In the genomic region with DNA sequence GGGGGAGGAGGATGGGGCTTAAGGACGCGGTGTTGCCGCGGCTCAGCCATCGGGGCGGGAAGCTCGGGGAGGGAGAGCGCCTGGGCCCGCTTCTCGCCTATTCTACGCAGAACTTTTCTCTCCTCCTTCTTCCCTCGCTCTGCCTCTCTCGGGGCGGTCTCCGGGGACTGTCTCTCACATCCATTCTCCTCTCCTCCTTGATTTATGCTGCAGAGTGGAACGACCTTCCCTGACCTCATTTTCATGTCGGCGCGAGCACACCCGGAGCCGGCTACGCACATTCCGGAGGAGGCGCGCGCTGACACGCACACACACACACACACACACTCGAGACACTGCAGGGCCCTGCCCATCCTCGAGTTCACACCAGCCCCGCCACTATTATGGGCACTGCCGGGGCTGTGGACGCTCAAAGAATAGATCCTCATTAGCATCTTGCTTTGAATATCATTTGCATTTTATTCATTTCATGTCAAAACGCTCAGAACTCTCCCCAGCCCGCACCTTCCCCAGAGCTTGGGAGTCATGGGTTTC, we compare ENCODE assay signal across 8 cellular contexts. TPM values are rescaled to one million over a fixed set of nuclear protein-coding genes. Genes with fewer than 3 reads are reported as not detected.
DNase-seq lines count a peak whose midpoint lies in the region; ATAC-seq, FAIRE-seq and TF ChIP-seq lines count a peak whose summit lies in the region.

No MANE protein-coding gene starts in this region.

- no peak for FAIRE-seq in H1 (lab: Jason Lieb, UNC)

- peaks cover 0 to 4% (median 0%) of the 10 kb centered on the region in 8 donors for H3K9me3 Mint-ChIP-seq in CD4-positive, alpha-beta memory T cell
- no peaks in the 10 kb centered on the region for H3K9me3 Mint-ChIP-seq in neural crest cell

- no peak overlapping the region for H3K18ac ChIP-seq in H1 (ENCODE audit: extremely low read depth, low read length)

- H3K36me3 ChIP-seq in CD4-positive, alpha-beta memory T cell (ENCODE audit: insufficient read depth, low read length): no peaks in the 10 kb centered on the region
- H3K36me3 ChIP-seq in H1 (ENCODE audit: control insufficient read depth in 2 of 4, insufficient read depth in 4 of 4, low read length in 3 of 4) (no peaks in the 10 kb centered on the region; a peak in 1 of 8 replicates), body of pancreas (replicated peaks in 1 of 2; ENCODE audit: insufficient read depth in 1 of 2, low read depth in 2 of 2) (no peaks in the 10 kb centered on the region), Karpas-422 (ENCODE audit: insufficient read depth, low read length) (no peaks in the 10 kb centered on the region)

- no peaks in the 10 kb centered on the region for H3K79me1 ChIP-seq in H1 (ENCODE audit: low read depth, low read length)

- no peak overlapping the region for H3K56ac ChIP-seq in H1 (replicated peaks; ENCODE audit: insufficient read length, low read depth, low read length)

- H3K4me3 ChIP-seq in CD4-positive, alpha-beta memory T cell (ENCODE audit: low read length in 2 of 2): peak overlapping the region in 1 of 2 donors; percentile 24
- H3K4me3 ChIP-seq in H1 (ENCODE audit: extremely low read depth in 1 of 4, insufficient read depth in 2 of 4, low read depth in 3 of 4, low read length in 4 of 4) (peak overlapping the region; percentile 9 to 54 (median 26); a peak in 7 of 8 replicates), body of pancreas (no peak overlapping the region), Karpas-422 (ENCODE audit: low read length) (no peak overlapping the region)

- no peak for TF ChIP-seq RAD21 in H1 (IDR thresholded peaks at IDR 0.05 in 1 of 2, conservative IDR thresholded peaks at IDR 0.05 in 1 of 2; ENCODE audit: low read depth in 2 of 2, low read length in 2 of 2)

- 2% methylated on average over 21 of the region's 34 CpGs; no CpG with 5 or more reads in 1 of the 2 experiments for WGBS in H1 (ENCODE audit: extremely low coverage in 1 of 2, insufficient coverage in 1 of 2, insufficient read length in 1 of 2, insufficient replicate concordance in 2 of 2, low coverage in 1 of 2, low lambda C conversion rate in 2 of 2, missing lambda C conversion rate in 1 of 2), 2 experiments
- WGBS in body of pancreas, 2 donors: 5 to 6% methylated on average over 34 of the region's 34 CpGs

- H4K20me1 ChIP-seq in H1 (replicated peaks in 1 of 2; ENCODE audit: control insufficient read depth in 1 of 2, insufficient read depth in 2 of 2, low read length in 2 of 2): peaks cover 10% of the 10 kb centered on the region in 2 experiments
- no peaks in the 10 kb centered on the region for H4K20me1 ChIP-seq in Karpas-422 (ENCODE audit: insufficient read depth, low read depth, low read length)

- peak overlapping the region in 1 of 7 donors; percentile 16 for H3K27ac Mint-ChIP-seq in CD4-positive, alpha-beta memory T cell
- H3K27ac Mint-ChIP-seq in neural crest cell (ENCODE audit: unreplicated experiment): no peak overlapping the region

- H4K8ac ChIP-seq in H1 (ENCODE audit: extremely low read depth, insufficient read depth, low read length): no peak overlapping the region; the same call in 1 of the 2 replicates

- TF ChIP-seq CTCF in H1 (IDR thresholded peaks at IDR 0.05; ENCODE audit: control extremely low read depth in 1 of 3, insufficient read depth in 1 of 3, low read depth in 1 of 3, low read length in 3 of 3): no peak
- no peak for TF ChIP-seq CTCF in neural crest cell (conservative IDR thresholded peaks at IDR 0.05)
- TF ChIP-seq CTCF in body of pancreas (IDR thresholded peaks at IDR 0.05): no peak

- H3K4me2 ChIP-seq in H1 (ENCODE audit: insufficient read depth in 1 of 2, low read depth in 2 of 2, low read length in 2 of 2) (peak overlapping the region; percentile 77 to 79), Karpas-422 (ENCODE audit: low read depth, low read length, poor library complexity, severe bottlenecking) (no peak overlapping the region)

- no peak overlapping the region for H3K4ac ChIP-seq in H1 (replicated peaks; ENCODE audit: insufficient read length, low read depth, low read length)

- H3K4me1 Mint-ChIP-seq in CD4-positive, alpha-beta memory T cell: peaks cover 22 to 48% (median 36%) of the 10 kb centered on the region in 4 donors
- H3K4me1 Mint-ChIP-seq in neural crest cell: peaks cover 38% of the 10 kb centered on the region

- no peak overlapping the region for H3K9ac ChIP-seq in H1 (replicated peaks in 1 of 4; ENCODE audit: extremely low read depth in 1 of 4, low read depth in 3 of 4, low read length in 3 of 4)
- H3K9ac ChIP-seq in Karpas-422 (ENCODE audit: low read length): no peak overlapping the region

- peak overlapping the region; percentile 70 to 90 (median 82) for H3K4me3 Mint-ChIP-seq in CD4-positive, alpha-beta memory T cell
- H3K4me3 Mint-ChIP-seq in neural crest cell: peak overlapping the region; percentile 73

- H3K9me2 ChIP-seq in Karpas-422 (replicated peaks; ENCODE audit: insufficient read depth, low read length): no peaks in the 10 kb centered on the region

- no peaks in the 10 kb centered on the region for H3K9me3 ChIP-seq in CD4-positive, alpha-beta memory T cell (ENCODE audit: control insufficient read depth in 1 of 2, low read length in 2 of 2)
- no peaks in the 10 kb centered on the region for H3K9me3 ChIP-seq in H1 (ENCODE audit: insufficient read depth in 2 of 2, low read depth in 1 of 2, low read length in 1 of 2)
- no peaks in the 10 kb centered on the region for H3K9me3 ChIP-seq in body of pancreas
- H3K9me3 ChIP-seq in Karpas-422 (ENCODE audit: low read length): no peaks in the 10 kb centered on the region

- H3K23ac ChIP-seq in H1 (ENCODE audit: insufficient read length): no peak overlapping the region

- POLR2A ChIA-PET in CD4-positive, alpha-beta memory T cell (lab: Charles Lee; ENCODE audit: partially characterized antibody): no interaction called here
- POLR2A ChIA-PET in H1 (lab: Charles Lee; ENCODE audit: partially characterized antibody): interaction anchor here (1.0 to 4.4 kb wide), 4 partner anchors 36 to 308 kb away, joined by 3 to 30 read pairs (median 4); no protein-coding TSS in a partner anchor

- peaks cover 39% of the 10 kb centered on the region for H3K4me1 ChIP-seq in CD4-positive, alpha-beta memory T cell (ENCODE audit: insufficient read depth, low read length)
- H3K4me1 ChIP-seq in H1 (replicated peaks in 1 of 4; ENCODE audit: control insufficient read depth in 3 of 4, insufficient read depth in 4 of 4, low read length in 3 of 4) (peaks cover 5 to 42% (median 27%) of the 10 kb centered on the region in 4 experiments), body of pancreas (peaks cover 46% of the 10 kb centered on the region), Karpas-422 (ENCODE audit: low read length) (no peaks in the 10 kb centered on the region)

- H3K79me2 ChIP-seq in H1 (ENCODE audit: control insufficient read depth in 1 of 2, insufficient read depth in 2 of 2, low read length in 2 of 2) (no peaks in the 10 kb centered on the region), Karpas-422 (ENCODE audit: low read length) (no peaks in the 10 kb centered on the region)

- H3K27me3 ChIP-seq in CD4-positive, alpha-beta memory T cell (ENCODE audit: insufficient read depth, low read length): peaks cover 49% of the 10 kb centered on the region
- H3K27me3 ChIP-seq in H1 (replicated peaks in 1 of 4; ENCODE audit: control insufficient read depth in 3 of 4, extremely low read depth in 1 of 4, insufficient read depth in 3 of 4, low read length in 3 of 4) (peaks cover 71 to 82% (median 81%) of the 10 kb centered on the region in 4 experiments), body of pancreas (peaks cover 0 to 30% of the 10 kb centered on the region in 2 donors), Karpas-422 (ENCODE audit: low read length) (no peaks in the 10 kb centered on the region)

- no peak overlapping the region for H2BK12ac ChIP-seq in H1 (ENCODE audit: low read depth, low read length)

- ATAC-seq in body of pancreas: no peak

- TF ChIP-seq POLR2A in H1 (IDR thresholded peaks at IDR 0.05; ENCODE audit: control extremely low read depth in 1 of 2, low read depth in 2 of 2, low read length in 2 of 2): no peak
- no peak for TF ChIP-seq POLR2A in body of pancreas (IDR thresholded peaks at IDR 0.05)

- H4K91ac ChIP-seq in H1 (replicated peaks; ENCODE audit: insufficient read length, low read length): no peak overlapping the region

- no peak for TF ChIP-seq EP300 in H1 (IDR thresholded peaks at IDR 0.05; ENCODE audit: borderline replicate concordance in 1 of 2, low read depth in 2 of 2, low read length in 2 of 2)

- no peak overlapping the region for H2BK120ac ChIP-seq in H1 (replicated peaks; ENCODE audit: low read depth, low read length)

- no peak overlapping the region; the same call in 1 of the 2 replicates for H2BK15ac ChIP-seq in H1 (ENCODE audit: low read length)

- intact Hi-C loops in CD4-positive, alpha-beta memory T cell (cut with micrococcal nuclease): no loop called here
- intact Hi-C loops in body of pancreas (cut with DNase I): loop anchor here (5.0 kb wide), 2 partner anchors 225 to 305 kb away; no protein-coding TSS in a partner anchor

- no peak overlapping the region; the same call in 1 of the 2 replicates for H2BK20ac ChIP-seq in H1 (ENCODE audit: low read length)

- H3K36me3 Mint-ChIP-seq in CD4-positive, alpha-beta memory T cell: peaks cover 0 to 3% of the 10 kb centered on the region in 2 donors
- H3K36me3 Mint-ChIP-seq in neural crest cell (ENCODE audit: low read depth): no peaks in the 10 kb centered on the region

- H3K27ac ChIP-seq in CD4-positive, alpha-beta memory T cell (ENCODE audit: low read depth, low read length): no peak overlapping the region
- H3K27ac ChIP-seq in H1 (ENCODE audit: low read depth, low read length): no peak overlapping the region
- no peak overlapping the region for H3K27ac ChIP-seq in body of pancreas
- no peak overlapping the region for H3K27ac ChIP-seq in Karpas-422 (ENCODE audit: low read length)

- H2AFZ ChIP-seq in H1 (ENCODE audit: low read length) (no peak overlapping the region), Karpas-422 (ENCODE audit: low read length) (no peak overlapping the region)

- peaks cover 61% of the 10 kb centered on the region in 2 donors for H3K27me3 Mint-ChIP-seq in CD4-positive, alpha-beta memory T cell
- H3K27me3 Mint-ChIP-seq in neural crest cell (ENCODE audit: low read depth): peaks cover 95% of the 10 kb centered on the region

- no peak overlapping the region for H2AK5ac ChIP-seq in H1 (ENCODE audit: low read depth, low read length)

- H3K14ac ChIP-seq in H1 (ENCODE audit: insufficient read length): no peak overlapping the region

- CTCF ChIA-PET in CD4-positive, alpha-beta memory T cell (lab: Charles Lee; ENCODE audit: partially characterized antibody): interaction anchor here (1.3 to 4.6 kb wide), 2 partner anchors 37 to 312 kb away, joined by 3 to 20 read pairs; a partner anchor contains a TSS
- CTCF ChIA-PET in H1 (lab: Charles Lee; ENCODE audit: partially characterized antibody): interaction anchor here (0.8 to 12.5 kb wide), 26 partner anchors 10 to 314 kb away, joined by 3 to 238 read pairs (median 5); no protein-coding TSS in a partner anchor

- H3K23me2 ChIP-seq in H1 (ENCODE audit: low read depth, low read length): peaks cover 26% of the 10 kb centered on the region

- H4K5ac ChIP-seq in H1 (ENCODE audit: insufficient read length, low read depth, low read length): no peak overlapping the region

- no peak overlapping the region for H2BK5ac ChIP-seq in H1 (ENCODE audit: low read depth, low read length)

- peak in 3 of 5 donors; percentile 14 to 31 (median 18) for DNase-seq in CD4-positive, alpha-beta memory T cell
- DNase-seq in NCI-H526 treated with DMSO at 0.1 percent for 48 hours (lab: John Stamatoyannopoulos, UW): peak; percentile 97
- peak in 1 of 2 experiments; percentile 54 for DNase-seq in H1 (ENCODE audit: low read depth in 1 of 2, low spot score in 2 of 2)
- DNase-seq in neural crest cell (ENCODE audit: low read depth, low spot score): no peak
- no peak for DNase-seq in body of pancreas
- DNase-seq in COR-L47 (lab: John Stamatoyannopoulos, UW): no peak
- DNase-seq in Karpas-422: no peak
- DNase-seq in NCI-H1930 (lab: John Stamatoyannopoulos, UW): no peak

RNA-seq across cellular contexts. Expression of a gene that starts 36.7 kb away (rescaled TPM):
- not detected for total RNA-seq in CD4-positive, alpha-beta memory T cell
- not detected for polyA plus RNA-seq in CD4-positive, alpha-beta memory T cell
- total RNA-seq in H1 (2021; fragmentation: NEBNext Ultra II Directional; extraction: Animal tissue kit (Norgen Biotek cat#: 25700)): not detected in 2 replicates
- polyA plus RNA-seq in H1 (2011; rRNA removed): not detected in 2 replicates
- polyA plus RNA-seq in H1 (2011; cell fraction: cytosol; rRNA removed): not detected
- not detected for polyA plus RNA-seq in H1 (2011; cell fraction: nucleus; rRNA removed)
- polyA plus RNA-seq in H1 (2012, experiment 1 of 2): not detected in 4 replicates
- polyA plus RNA-seq in H1 (2012, experiment 2 of 2): not detected
- polyA plus RNA-seq in H1 (2013, experiment 1 of 2): not detected
- polyA plus RNA-seq in H1 (2013, experiment 2 of 2): not detected
- not detected in 2 replicates for polyA minus RNA-seq in H1 (2011; rRNA and poly(A)+ RNA removed)
- polyA minus RNA-seq in H1 (2011; cell fraction: cytosol; rRNA and poly(A)+ RNA removed): not detected
- polyA minus RNA-seq in H1 (2011; cell fraction: nucleus; rRNA and poly(A)+ RNA removed): not detected
- not detected in 2 replicates for total RNA-seq in neural crest cell
- total RNA-seq in body of pancreas: not detected
- total RNA-seq in Karpas-422 (2014; rRNA removed; shearing (Covaris generic); ENCODE audit: low replicate concordance): not detected in 2 replicates

Comparison
In these comparisons a context has a peak if more than half of its experiments do, and no peak if none do; other contexts are left out.
1. DNase-seq: peak in CD4-positive, alpha-beta memory T cell (3 of 5) and NCI-H526 treated with DMSO at 0.1 percent for 48 hours (single experiment); none in neural crest cell (single experiment), body of pancreas (0 of 4), COR-L47 (single experiment), Karpas-422 (single experiment) and NCI-H1930 (0 of 2).
2. H3K4me3 ChIP-seq: peak in H1 (4 of 4); none in body of pancreas (0 of 2) and Karpas-422 (single experiment).